Comparison of ENCODE assay signal across 35 cellular contexts in the genomic region with DNA sequence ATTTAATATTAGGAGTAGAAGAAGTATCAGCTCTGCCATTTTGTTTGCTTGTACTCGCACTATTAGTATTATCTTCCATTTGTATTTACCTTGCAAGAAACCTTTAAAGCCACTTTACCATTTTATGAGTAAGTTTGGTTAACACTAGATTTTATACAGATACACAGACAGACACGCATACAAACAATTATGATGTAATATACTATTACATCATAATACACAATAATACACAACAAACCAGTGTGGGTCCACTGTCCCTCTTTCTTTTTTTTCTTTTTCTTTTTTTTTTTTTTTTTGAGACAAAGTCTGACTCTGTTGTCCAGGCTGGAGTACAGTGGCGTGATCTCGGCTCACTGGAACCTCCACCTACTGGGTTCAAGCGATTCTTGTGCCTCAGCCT.
DNase-seq lines count a peak whose midpoint lies in the region; ATAC-seq, FAIRE-seq and TF ChIP-seq lines count a peak whose summit lies in the region.
"Had no signal": no experiment of that assay in that cellular context is flagged by ENCODE, and none has a peak within 500 bp of the region (broad histone marks: within the 10 kb centered on the region; RNA-seq: fewer than 3 reads in every experiment).

No MANE protein-coding gene starts in this region.

- BruUV-seq in HepG2 (replicated peaks; lab: Mats Ljungman, UMichigan), result no TSS peak
- no TSS peak for BruUV-seq in IMR-90 (replicated peaks; lab: Mats Ljungman, UMichigan)
- BruUV-seq in K562 (replicated peaks; lab: Mats Ljungman, UMichigan), result no TSS peak

- no peak overlapping the region for H2BK15ac ChIP-seq in IMR-90 (ENCODE audit: low read depth, low read length)

- TF ChIP-seq RAD21 in HepG2 (CRISPR knock-in tag; IDR thresholded peaks at IDR 0.05), result no peak
- no peak for TF ChIP-seq RAD21 in IMR-90 (IDR thresholded peaks at IDR 0.05; ENCODE audit: low read length)
- TF ChIP-seq RAD21 in K562 (CRISPR knock-in tag; conservative IDR thresholded peaks at IDR 0.05 in 1 of 2, IDR thresholded peaks at IDR 0.05 in 1 of 2), result no peak

- H2BK5ac ChIP-seq in IMR-90 (ENCODE audit: low read depth, low read length, poor library complexity, severe bottlenecking), result no peak overlapping the region

- DNase-seq in HepG2 (ENCODE audit: low spot score) (no peak), right lobe of liver (no peak), IMR-90 (no peak), K562 (ENCODE audit: extremely low read depth in 1 of 4, low spot score in 3 of 4) (no peak), T-helper 9 cell (no peak), cortex of kidney (lab: John Stamatoyannopoulos, UW) (no peak), UCSD-AML1 (lab: John Stamatoyannopoulos, UW; ENCODE audit: unreplicated experiment) (no peak)
- DNase-seq: 8988T; ACHN; AML-193; BE2C; C1 segment of cervical spinal cord; Caco-2; Calu3; CD4-positive, alpha-beta memory T cell; CD4-positive, alpha-beta T cell; CD4-positive, CD25-positive, alpha-beta regulatory T cell; CD8-positive, alpha-beta memory T cell; CD8-positive, alpha-beta T cell; COR-L47; DMS 273 treated with DMSO at 0.1 percent for 48 hours; DMS153; DMS53; DMS79; DMS79 treated with DMSO at 0.1 percent for 48 hours; DND-41; EL had no signal

- dilution Hi-C loops in IMR-90 (cut with HindIII; ENCODE audit: low sequenced_read_pairs, unreplicated experiment), result no loop called here

- H3K14ac ChIP-seq in IMR-90 (replicated peaks; ENCODE audit: low read depth, low read length), result no peak overlapping the region

- H4K8ac ChIP-seq in IMR-90 (ENCODE audit: low read depth in 2 of 2, low read length in 2 of 2), result no peak overlapping the region

- no peak for FAIRE-seq in HepG2 (lab: Jason Lieb, UNC)
- FAIRE-seq in K562 (lab: Jason Lieb, UNC), result no peak
- FAIRE-seq: A204.1, A549, D721Med had no signal

- TF ChIP-seq EP300 in HepG2 (IDR thresholded peaks at IDR 0.05; ENCODE audit: low read depth in 2 of 2, low read length in 2 of 2) (no peak), HepG2 (CRISPR knock-in tag; IDR thresholded peaks at IDR 0.05; ENCODE audit: borderline replicate concordance) (no peak), K562 (IDR thresholded peaks at IDR 0.05; ENCODE audit: low read length) (no peak)

- no peak overlapping the region for H2AK5ac ChIP-seq in IMR-90 (ENCODE audit: low read depth, low read length)

- H3K9me3 ChIP-seq in HepG2 (ENCODE audit: low read length) (no peaks in the 10 kb centered on the region), right lobe of liver (no peaks in the 10 kb centered on the region), HEK293 (ENCODE audit: control insufficient read depth, insufficient read depth, low read depth, low read length) (no peaks in the 10 kb centered on the region), IMR-90 (ENCODE audit: control insufficient read depth, insufficient read depth, low read length) (no peaks in the 10 kb centered on the region), K562 (replicated peaks; ENCODE audit: control insufficient read depth, insufficient read depth, low read depth, low read length) (no peaks in the 10 kb centered on the region)
- H3K9me3 ChIP-seq: A549; BE2C; BLaER1; BLaER1 treated with 17β-estradiol and CSF1 and Interleukin-3, amounts not matched to agents 10 nM and 100 nM; Caco-2 had no signal

- no peak overlapping the region for H3K18ac ChIP-seq in IMR-90 (ENCODE audit: low read depth, low read length)

- 37% methylated on average over 5 of the region's 5 CpGs for WGBS in HepG2 (ENCODE audit: low lambda C conversion rate)
- 91% methylated on average over 5 of the region's 5 CpGs for WGBS in right lobe of liver (ENCODE audit: insufficient coverage, low coverage, low lambda C conversion rate, missing lambda C conversion rate)
- WGBS in IMR-90 (ENCODE audit: extremely low coverage in 2 of 2, insufficient read length in 1 of 2), 2 experiments, result 87% methylated on average over 3 of the region's 5 CpGs; no CpG with 5 or more reads in 1 of the 2 experiments
- 0% methylated on average over 3 of the region's 5 CpGs for WGBS in K562 (ENCODE audit: insufficient coverage, low coverage, missing lambda C conversion rate)

- POLR2A ChIA-PET in HepG2 (lab: Yijun Ruan, JAX) (no interaction called here), HEK293 (lab: Yijun Ruan, JAX) (no interaction called here), IMR-90 (lab: Charles Lee; ENCODE audit: unreplicated experiment) (no interaction called here), K562 (lab: Yijun Ruan, JAX) (no interaction called here)

- H3K27ac ChIP-seq in HepG2 (ENCODE audit: extremely low read length, insufficient read depth, low read length), result no peak overlapping the region
- H3K27ac ChIP-seq in right lobe of liver, result no peak overlapping the region
- no peak overlapping the region for H3K27ac ChIP-seq in HEK293 (ENCODE audit: extremely low read depth, low read depth, low read length)
- no peak overlapping the region for H3K27ac ChIP-seq in IMR-90 (ENCODE audit: insufficient read depth, low read length)
- no peak overlapping the region for H3K27ac ChIP-seq in K562 (ENCODE audit: extremely low read depth, low read depth, low read length)
- H3K27ac ChIP-seq: 22Rv1; A549; BLaER1; BLaER1 treated with 17β-estradiol and CSF1 and Interleukin-3, amounts not matched to agents 10 nM and 100 nM; C4-2B had no signal

- intact Hi-C loops in HepG2 (cut with micrococcal nuclease; ENCODE audit: unreplicated experiment) (no loop called here), right lobe of liver (cut with DNase I) (no loop called here), IMR-90 (cut with micrococcal nuclease) (no loop called here), K562 (cut with micrococcal nuclease) (no loop called here)

- no peak for TF ChIP-seq POLR2A in HepG2 (IDR thresholded peaks at IDR 0.05; ENCODE audit: insufficient read depth in 1 of 2, low read depth in 2 of 2, low read length in 2 of 2)
- TF ChIP-seq POLR2A in right lobe of liver (IDR thresholded peaks at IDR 0.05), result no peak
- no peak for TF ChIP-seq POLR2A in IMR-90 (IDR thresholded peaks at IDR 0.05; ENCODE audit: low read depth, low read length)
- no peak for TF ChIP-seq POLR2A in K562 (conservative IDR thresholded peaks at IDR 0.05)

- no peak overlapping the region for H2AFZ ChIP-seq in HepG2 (ENCODE audit: low read length)
- no peak overlapping the region for H2AFZ ChIP-seq in IMR-90 (replicated peaks; ENCODE audit: low read length, poor library complexity)
- H2AFZ ChIP-seq in K562 (ENCODE audit: low read depth, low read length), result no peak overlapping the region

- H3K79me2 ChIP-seq in HepG2 (ENCODE audit: insufficient read depth, low read length) (no peaks in the 10 kb centered on the region), K562 (ENCODE audit: control insufficient read depth, insufficient read depth, low read length) (no peaks in the 10 kb centered on the region)

- H4K5ac ChIP-seq in IMR-90 (ENCODE audit: low read depth, low read length), result no peak overlapping the region

- H2AK9ac ChIP-seq in IMR-90 (replicated peaks; ENCODE audit: low read depth, low read length, poor library complexity), result no peak overlapping the region

- no peaks in the 10 kb centered on the region for H4K20me1 ChIP-seq in HepG2 (ENCODE audit: insufficient read depth, low read length)
- no peaks in the 10 kb centered on the region for H4K20me1 ChIP-seq in IMR-90 (ENCODE audit: insufficient read depth, low read length)
- H4K20me1 ChIP-seq in K562 (replicated peaks; ENCODE audit: control insufficient read depth, insufficient read depth, low read length), result no peaks in the 10 kb centered on the region
- H4K20me1 ChIP-seq: BLaER1; BLaER1 treated with 17β-estradiol and CSF1 and Interleukin-3, amounts not matched to agents 10 nM and 100 nM had no signal

- H3K9me1 ChIP-seq in IMR-90 (ENCODE audit: insufficient read depth, low read length) (peaks cover 6% of the 10 kb centered on the region; the same call in 1 of the 2 replicates), K562 (ENCODE audit: control insufficient read depth, insufficient read depth, low read length) (no peaks in the 10 kb centered on the region)

- H3K56ac ChIP-seq in IMR-90 (ENCODE audit: extremely low read depth, insufficient read depth, low read length), result no peak overlapping the region

- no peaks in the 10 kb centered on the region for H3K4me1 ChIP-seq in HepG2 (ENCODE audit: insufficient read depth, low read length)
- H3K4me1 ChIP-seq in right lobe of liver, result peaks cover 0 to 6% (median 2%) of the 10 kb centered on the region in 4 donors
- H3K4me1 ChIP-seq in HEK293 (ENCODE audit: control insufficient read depth, insufficient read depth, low read length), result no peaks in the 10 kb centered on the region
- H3K4me1 ChIP-seq in IMR-90 (ENCODE audit: control insufficient read depth, insufficient read depth, low read length), result peaks cover 2% of the 10 kb centered on the region; the same call in 1 of the 2 replicates
- no peaks in the 10 kb centered on the region for H3K4me1 ChIP-seq in K562 (replicated peaks in 1 of 2; ENCODE audit: control insufficient read depth in 2 of 2, insufficient read depth in 2 of 2, low read length in 2 of 2)
- H3K4me1 ChIP-seq: A549, Caco-2 had no signal

- H2BK20ac ChIP-seq in IMR-90 (ENCODE audit: low read depth, low read length), result no peak overlapping the region

- H3K4me2 ChIP-seq in HepG2 (ENCODE audit: low read depth, low read length) (no peak overlapping the region), IMR-90 (ENCODE audit: low read depth, low read length) (no peak overlapping the region), K562 (ENCODE audit: insufficient read depth, low read length) (no peak overlapping the region)
- H3K4me2 ChIP-seq: A549; BLaER1; BLaER1 treated with 17β-estradiol and CSF1 and Interleukin-3, amounts not matched to agents 10 nM and 100 nM had no signal

- no peaks in the 10 kb centered on the region for H3K79me1 ChIP-seq in IMR-90 (ENCODE audit: low read depth in 1 of 2, low read length in 2 of 2)

- H2BK120ac ChIP-seq in IMR-90 (ENCODE audit: low read depth, low read length), result no peak overlapping the region

- H3K4ac ChIP-seq in IMR-90 (ENCODE audit: low read depth, low read length), result no peak overlapping the region

- no peaks in the 10 kb centered on the region for H3K36me3 ChIP-seq in HepG2 (replicated peaks in 1 of 2; ENCODE audit: control insufficient read depth in 1 of 2, insufficient read depth in 2 of 2, low read length in 2 of 2)
- no peaks in the 10 kb centered on the region for H3K36me3 ChIP-seq in right lobe of liver
- no peaks in the 10 kb centered on the region for H3K36me3 ChIP-seq in HEK293 (ENCODE audit: control insufficient read depth in 2 of 2, insufficient read depth in 1 of 2, low read length in 2 of 2)
- peaks cover 9% of the 10 kb centered on the region; the same call in 1 of the 2 replicates for H3K36me3 ChIP-seq in IMR-90 (ENCODE audit: control insufficient read depth, insufficient read depth, low read length)
- H3K36me3 ChIP-seq in K562 (ENCODE audit: control insufficient read depth, insufficient read depth, low read length), result no peaks in the 10 kb centered on the region
- H3K36me3 ChIP-seq: BLaER1 treated with 17β-estradiol and CSF1 and Interleukin-3, amounts not matched to agents 10 nM and 100 nM had no signal

- H4K91ac ChIP-seq in IMR-90 (ENCODE audit: insufficient read depth, low read depth, low read length), result no peak overlapping the region

- CTCF ChIA-PET in HepG2 (lab: Yijun Ruan, JAX; ENCODE audit: low intra/inter-chr PET ratio, low total read pairs) (no interaction called here), HEK293 (lab: Yijun Ruan, JAX) (interaction anchor here (1.3 kb wide), 1 partner anchor 100 kb away, joined by 3 read pairs; no protein-coding TSS in a partner anchor), IMR-90 (lab: Yijun Ruan, JAX) (no interaction called here), K562 (lab: Yijun Ruan, JAX; ENCODE audit: low intra/inter-chr PET ratio) (no interaction called here)

- H3K4me3 ChIP-seq in HepG2 (replicated peaks in 1 of 3; ENCODE audit: insufficient read depth in 1 of 3, low read depth in 2 of 3, low read length in 3 of 3) (no peak overlapping the region), right lobe of liver (no peak overlapping the region), HEK293 (ENCODE audit: low read depth, low read length) (no peak overlapping the region), IMR-90 (ENCODE audit: insufficient read depth, low read depth, low read length) (no peak overlapping the region), K562 (no peak overlapping the region)
- H3K4me3 ChIP-seq: A549; BLaER1; BLaER1 treated with 17β-estradiol and CSF1 and Interleukin-3, amounts not matched to agents 10 nM and 100 nM had no signal

- no peak for TF ChIP-seq CTCF in HepG2 (CRISPR knock-in tag; IDR thresholded peaks at IDR 0.05)
- TF ChIP-seq CTCF in right lobe of liver (IDR thresholded peaks at IDR 0.05), result no peak
- no peak for TF ChIP-seq CTCF in HEK293 (tag by site-specific recombination; IDR thresholded peaks at IDR 0.05)
- no peak for TF ChIP-seq CTCF in IMR-90 (conservative IDR thresholded peaks at IDR 0.05; ENCODE audit: low read depth, low read length)
- no peak for TF ChIP-seq CTCF in K562 (IDR thresholded peaks at IDR 0.05 in 2 of 3, conservative IDR thresholded peaks at IDR 0.05 in 1 of 3; ENCODE audit: insufficient read depth in 2 of 3, low read depth in 1 of 3, low read length in 3 of 3)

- 0 out of 5 replicates have a peak, but pooled peaks cover 1 to 12% of the 10 kb centered on the region in 2 experiments for H3K27me3 ChIP-seq in HepG2 (ENCODE audit: control insufficient read depth in 1 of 2, insufficient read depth in 2 of 2, low read length in 2 of 2)
- H3K27me3 ChIP-seq in right lobe of liver, result no peaks in the 10 kb centered on the region
- H3K27me3 ChIP-seq in IMR-90 (ENCODE audit: control insufficient read depth, insufficient read depth, low read length), result no peaks in the 10 kb centered on the region
- H3K27me3 ChIP-seq in K562 (ENCODE audit: control insufficient read depth in 2 of 2, insufficient read depth in 2 of 2, low read length in 2 of 2), result peaks cover 0 to 11% of the 10 kb centered on the region in 2 experiments; a peak in 2 of 5 replicates
- H3K27me3 ChIP-seq: BE2C; BLaER1; BLaER1 treated with 17β-estradiol and CSF1 and Interleukin-3, amounts not matched to agents 10 nM and 100 nM had no signal

- no peak for ATAC-seq in HepG2
- ATAC-seq in right lobe of liver, result no peak
- no peak for ATAC-seq in IMR-90 (ENCODE audit: low read depth)
- ATAC-seq in K562, result no peak
- ATAC-seq: A549; CD8-positive, alpha-beta T cell had no signal

- H3K9ac ChIP-seq in HepG2 (ENCODE audit: insufficient read depth, low read depth, low read length) (no peak overlapping the region), IMR-90 (ENCODE audit: low read depth, low read length) (no peak overlapping the region), K562 (ENCODE audit: insufficient read depth in 1 of 2, low read depth in 2 of 2, low read length in 2 of 2) (no peak overlapping the region)
- H3K9ac ChIP-seq: BLaER1; BLaER1 treated with 17β-estradiol and CSF1 and Interleukin-3, amounts not matched to agents 10 nM and 100 nM had no signal

- in situ Hi-C loops in HepG2 (cut with HindIII; ENCODE audit: extremely low pct_ligation_motif_present, low pct_unique_long_range_greater_than_20kb), result no loop called here
- in situ Hi-C loops in IMR-90 (cut with MboI; ENCODE audit: low sequenced_read_pairs), result no loop called here
- in situ Hi-C loops in K562 (cut with MboI), result no loop called here

- H3K23ac ChIP-seq in IMR-90 (ENCODE audit: low read depth, low read length), result no peak overlapping the region

Comparison
In these comparisons a context has a peak if more than half of its experiments do, and no peak if none do; other contexts are left out.
1. Of the 241 proteins assayed by ChIP-seq in both HepG2 and K562: peak only in HepG2: none; only in K562: none; in both: CEBPB; in neither: 237; mixed calls (peak in some experiments, not most) for 3.